In the genomic region with DNA sequence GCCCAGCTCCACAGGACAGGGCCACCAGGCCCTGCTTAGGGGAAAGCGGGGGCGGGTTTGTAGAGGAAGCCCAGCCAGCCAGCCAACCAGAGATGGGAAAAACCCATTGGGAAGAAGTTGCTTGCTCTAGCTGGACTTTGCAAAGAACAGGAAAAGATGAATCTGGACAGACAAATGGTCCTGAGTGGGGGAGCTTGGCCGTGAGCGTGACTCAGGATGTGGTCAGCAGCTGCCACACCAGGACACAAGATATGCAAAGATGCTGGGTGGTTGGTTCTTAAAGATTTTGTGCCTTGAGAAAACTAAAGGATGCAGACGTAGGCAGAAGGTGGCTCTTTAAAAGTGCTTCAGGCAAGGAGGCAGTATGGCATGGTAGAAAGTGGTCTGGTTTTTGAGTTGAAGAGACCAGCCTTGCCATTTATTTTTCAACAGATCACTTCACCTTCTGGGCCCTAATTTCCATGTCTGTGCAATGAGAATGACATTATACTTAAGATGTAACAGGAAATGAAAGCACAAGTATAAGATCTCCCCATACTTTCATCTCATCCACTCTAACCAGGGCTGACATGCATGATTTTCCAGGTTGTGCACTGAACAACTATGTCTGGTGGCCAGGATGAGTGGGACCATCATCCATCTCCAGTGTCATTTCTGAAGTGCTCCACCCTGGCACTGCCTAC, we compare ENCODE assay signal across 22 cellular contexts. TPM values are rescaled to one million over a fixed set of nuclear protein-coding genes. Genes with fewer than 3 reads are reported as not detected.
DNase-seq lines count a peak whose midpoint lies in the region; ATAC-seq and TF ChIP-seq lines count a peak whose summit lies in the region.
"Had no signal": no experiment of that assay in that cellular context is flagged by ENCODE, and none has a peak within 500 bp of the region (broad histone marks: within the 10 kb centered on the region; RNA-seq: fewer than 3 reads in every experiment).

No MANE protein-coding gene starts in this region.

- TF ChIP-seq CTCF in astrocyte of the spinal cord (IDR thresholded peaks at IDR 0.05; ENCODE audit: low read depth, low read length) (no peak), lung (IDR thresholded peaks at IDR 0.05; ENCODE audit: control extremely low read depth, extremely low read depth) (no peak)

- ATAC-seq in lung (ENCODE audit: insufficient read depth, low FRiP score) (no peak), HG02870 (IDR thresholded peaks at IDR 0.05; ENCODE audit: unreplicated experiment) (no peak)
- ATAC-seq: left lung had no signal

- no peaks in the 10 kb centered on the region for H3K36me3 ChIP-seq in lung (ENCODE audit: control insufficient read depth in 2 of 2, insufficient read depth in 2 of 2, low read length in 2 of 2)
- H3K36me3 ChIP-seq: breast epithelium, left lung, right atrium auricular region, uterus had no signal

- no peaks in the 10 kb centered on the region for H3K4me1 ChIP-seq in lung (ENCODE audit: control insufficient read depth in 2 of 2, insufficient read depth in 2 of 2, low read length in 2 of 2)
- H3K4me1 ChIP-seq: breast epithelium, right atrium auricular region, uterus had no signal

- in situ Hi-C loops in astrocyte of the spinal cord (cut with HindIII; ENCODE audit: low sequenced_read_pairs): no loop called here

- WGBS in lung, 2 donors: 87% methylated on average over 5 of the region's 5 CpGs

- peak; percentile 84 for DNase-seq in EH (ENCODE audit: low read depth)
- DNase-seq in LHCN-M2 (ENCODE audit: low read depth): peak; percentile 71
- peak; percentile 55 for DNase-seq in astrocyte of the spinal cord (ENCODE audit: low read depth, low spot score)
- peak; percentile 20 for DNase-seq in lung (ENCODE audit: low spot score)
- no peak for DNase-seq in NCI-H1417 treated with DMSO at 0.1 percent for 48 hours (lab: John Stamatoyannopoulos, UW)
- no peak for DNase-seq in activated CD4-positive, alpha-beta T cell treated with anti-CD3 and anti-CD28 coated beads for 4 hours
- DNase-seq in NCI-H774 (lab: John Stamatoyannopoulos, UW): no peak
- DNase-seq: activated CD4-positive, alpha-beta memory T cell treated with anti-CD3 and anti-CD28 coated beads for 36 hours; activated gamma-delta T cell treated with Interleukin-2 at 50 U/mL for 16 hours; DMS79 treated with DMSO at 0.1 percent for 48 hours; left lung; NCI-H1048; stimulated activated CD4-positive, alpha-beta T cell treated with anti-CD3 and anti-CD28 coated beads, Interleukin-4, amount 100 ng/mL, for 4 hours; stimulated activated naive CD4-positive, alpha-beta T cell; uterus had no signal

- H3K27me3 ChIP-seq in lung (ENCODE audit: control insufficient read depth, insufficient read depth): no peaks in the 10 kb centered on the region
- H3K27me3 ChIP-seq: breast epithelium, left lung, right atrium auricular region, uterus had no signal

- H3K9me3 ChIP-seq in lung (ENCODE audit: control insufficient read depth in 2 of 2, insufficient read depth in 1 of 2, low read length in 1 of 2): no peaks in the 10 kb centered on the region
- H3K9me3 ChIP-seq: breast epithelium, left lung, right atrium auricular region, uterus had no signal

- H3K4me3 ChIP-seq in astrocyte of the spinal cord (ENCODE audit: low read depth, low read length) (no peak overlapping the region), lung (no peak overlapping the region)
- H3K4me3 ChIP-seq: breast epithelium, left lung, right atrium auricular region, uterus had no signal

- H3K27ac ChIP-seq in lung (ENCODE audit: low read depth in 1 of 2, low read length in 1 of 2): no peak overlapping the region
- H3K27ac ChIP-seq: breast epithelium, left lung, right atrium auricular region, uterus had no signal

RNA-seq across cellular contexts. Expression of a gene that starts 27.8 kb away (rescaled TPM):
- total RNA-seq in LHCN-M2 (2014; rRNA removed): 20.6 and 23.2 TPM in 2 replicates
- 8.5 TPM for polyA plus RNA-seq in LHCN-M2 (2012)
- 10 to 100 TPM; 19.5 to 23.3 TPM for total RNA-seq in lung
- 1 to 10 TPM; 7.1 to 8.1 TPM for polyA plus RNA-seq in lung

RNA-seq across cellular contexts. Expression of a gene that starts 43.3 kb away (rescaled TPM):
- total RNA-seq in LHCN-M2 (2014; rRNA removed) (not detected in 2 replicates), lung (10 to 100 TPM; 50.0 to 57.3 TPM)
- not detected for polyA plus RNA-seq in LHCN-M2 (2012)
- polyA plus RNA-seq in lung: 10 to 100 TPM; 57.3 to 57.6 TPM
- total RNA-seq: activated CD4-positive, alpha-beta memory T cell treated with anti-CD3 and anti-CD28 coated beads for 36 hours; HT-29; NCI-H460 had no signal
- polyA plus RNA-seq: BJ, neural cell had no signal

Comparison
In these comparisons a context has a peak if more than half of its experiments do, and no peak if none do; other contexts are left out.
1. DNase-seq: peak in EH (single experiment), LHCN-M2 (single experiment), astrocyte of the spinal cord (single experiment) and lung (single experiment); none in NCI-H1417 treated with DMSO at 0.1 percent for 48 hours (single experiment), activated CD4-positive, alpha-beta T cell treated with anti-CD3 and anti-CD28 coated beads for 4 hours (0 of 2) and NCI-H774 (single experiment).
2. RNA of a gene that starts 43.3 kb away (total RNA-seq): 50.0 to 57.3 TPM in lung; not detected in LHCN-M2; every median in the first group is over 10 times any median in the second.